In the genomic region with DNA sequence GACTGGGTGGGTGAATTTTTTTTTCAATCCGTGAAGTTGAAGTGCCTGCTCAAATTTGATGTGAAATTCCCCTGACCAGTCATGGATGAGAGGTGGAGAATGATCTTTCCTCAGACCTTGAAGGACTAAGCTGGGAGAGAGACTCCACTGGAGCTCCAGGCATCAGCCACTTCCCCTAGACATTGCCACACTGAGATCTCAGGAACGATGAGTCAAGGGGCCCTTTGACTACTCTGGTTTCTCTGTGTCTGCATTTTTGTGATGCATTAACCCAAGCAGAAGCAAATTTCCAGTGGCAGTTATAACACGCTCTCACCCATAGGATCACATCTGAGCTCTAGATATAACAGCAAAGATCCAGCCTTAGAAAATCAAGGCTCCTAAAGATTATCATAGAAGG, we compare ENCODE assay signal across 16 cellular contexts.
DNase-seq lines count a peak whose midpoint lies in the region; TF ChIP-seq lines count a peak whose summit lies in the region.
"Had no signal": no experiment of that assay in that cellular context is flagged by ENCODE, and none has a peak within 500 bp of the region (broad histone marks: within the 10 kb centered on the region; RNA-seq: fewer than 3 reads in every experiment).

No MANE protein-coding gene starts in this region.

- H3K4me1 ChIP-seq in GM23248 (ENCODE audit: insufficient read depth) (no peaks in the 10 kb centered on the region), mammary epithelial cell (ENCODE audit: insufficient read depth, low read length) (peaks cover 16% of the 10 kb centered on the region)

- H3K9ac ChIP-seq in GM23248 (no peak overlapping the region), mammary epithelial cell (ENCODE audit: insufficient read depth, low read length) (no peak overlapping the region)
- H3K9ac ChIP-seq: KMS-11 had no signal

- H3K9me2 ChIP-seq in GM23248 (ENCODE audit: insufficient read depth): no peaks in the 10 kb centered on the region

- no peaks in the 10 kb centered on the region for H4K20me1 ChIP-seq in GM23248 (ENCODE audit: insufficient read depth)
- no peaks in the 10 kb centered on the region for H4K20me1 ChIP-seq in mammary epithelial cell (ENCODE audit: insufficient read depth, low read length)

- DNase-seq in GM23248 (peak; percentile 53), NOMO-1 (lab: John Stamatoyannopoulos, UW; ENCODE audit: unreplicated experiment in 2 of 2) (peak; percentile 37 to 71), mammary epithelial cell (peak; percentile 70), renal cortical epithelial cell (ENCODE audit: low read depth) (peak; percentile 49), NCI-H1436 treated with DMSO at 0.1 percent for 48 hours (lab: John Stamatoyannopoulos, UW) (no peak), mucosa of gallbladder (ENCODE audit: low spot score) (no peak), MG63 (no peak)
- DNase-seq in activated naive CD4-positive, alpha-beta T cell (lab: John Stamatoyannopoulos, UW): no peak
- DNase-seq: DMS 273 treated with DMSO at 0.1 percent for 48 hours, NCI-H1417, NCI-H1930, NCI-H526 treated with DMSO at 0.1 percent for 48 hours had no signal

- H3F3A ChIP-seq in GM23248 (ENCODE audit: insufficient read depth): no peaks in the 10 kb centered on the region

- no peak overlapping the region for H3K27ac ChIP-seq in GM23248
- no peak overlapping the region for H3K27ac ChIP-seq in mammary epithelial cell (ENCODE audit: insufficient read depth, low read depth, low read length)
- H3K27ac ChIP-seq: C4-2B, KMS-11, RWPE1 had no signal

- CTCF ChIA-PET in mammary epithelial cell (lab: Charles Lee; ENCODE audit: low non-redundant PET): no interaction called here

- H2AFZ ChIP-seq in GM23248 (no peak overlapping the region), mammary epithelial cell (ENCODE audit: low read depth, low read length) (no peak overlapping the region)
- H2AFZ ChIP-seq: GM23338 had no signal

- no peak overlapping the region for H3K4me3 ChIP-seq in GM23248
- H3K4me3 ChIP-seq in mammary epithelial cell (replicated peaks in 1 of 3; ENCODE audit: insufficient read depth in 1 of 3, low read depth in 2 of 3, low read length in 3 of 3): no peak overlapping the region
- no peak overlapping the region for H3K4me3 ChIP-seq in MG63
- H3K4me3 ChIP-seq: GM23338 had no signal

- H3K36me3 ChIP-seq in GM23248 (ENCODE audit: low read depth): no peaks in the 10 kb centered on the region
- H3K36me3 ChIP-seq in mammary epithelial cell (ENCODE audit: insufficient read depth, low read length): no peaks in the 10 kb centered on the region
- H3K36me3 ChIP-seq in MG63: no peaks in the 10 kb centered on the region

- intact Hi-C loops in mammary epithelial cell (cut with micrococcal nuclease): no loop called here

- H3K4me2 ChIP-seq in GM23248 (ENCODE audit: unreplicated experiment): no peak overlapping the region
- H3K4me2 ChIP-seq in mammary epithelial cell (ENCODE audit: insufficient read depth, low read depth, low read length): no peak overlapping the region
- H3K4me2 ChIP-seq: GM23338, KMS-11 had no signal

- H3K79me2 ChIP-seq in GM23248 (ENCODE audit: insufficient read depth): no peaks in the 10 kb centered on the region
- no peaks in the 10 kb centered on the region for H3K79me2 ChIP-seq in mammary epithelial cell (ENCODE audit: insufficient read depth, low read length)

- H3K27me3 ChIP-seq in GM23248 (replicated peaks; ENCODE audit: insufficient read depth) (peaks cover 22% of the 10 kb centered on the region), mammary epithelial cell (ENCODE audit: insufficient read depth, low read length) (no peaks in the 10 kb centered on the region), MG63 (no peaks in the 10 kb centered on the region)

- 34 to 36% methylated on average over 3 of the region's 3 CpGs for WGBS in GM23248 (ENCODE audit: low coverage in 1 of 2, low lambda C conversion rate in 2 of 2, missing lambda C conversion rate in 2 of 2), 2 experiments
- 71% methylated on average over 3 of the region's 3 CpGs for WGBS in mammary epithelial cell (ENCODE audit: low coverage, missing lambda C conversion rate)

- dilution Hi-C loops in mammary epithelial cell (cut with HindIII; ENCODE audit: low sequenced_read_pairs): no loop called here

- H3K9me3 ChIP-seq in GM23248 (ENCODE audit: low read depth): no peaks in the 10 kb centered on the region
- H3K9me3 ChIP-seq in mammary epithelial cell (replicated peaks; ENCODE audit: insufficient read depth, low read length): no peaks in the 10 kb centered on the region
- no peaks in the 10 kb centered on the region for H3K9me3 ChIP-seq in MG63

- in situ Hi-C loops in GM23248 (cut with MboI): loop anchor here (25.0 kb wide), 1 partner anchor 1173 kb away; no protein-coding TSS in a partner anchor
- in situ Hi-C loops in mammary epithelial cell (cut with MboI; ENCODE audit: low sequenced_read_pairs in 2 of 2): loop anchor here (10.0 kb wide), 2 partner anchors 180 to 190 kb away; no protein-coding TSS in a partner anchor

- BruUV-seq in mammary epithelial cell (replicated peaks; lab: Mats Ljungman, UMichigan): no TSS peak

- no peak for TF ChIP-seq CTCF in mammary epithelial cell (conservative IDR thresholded peaks at IDR 0.05 in 1 of 2, IDR thresholded peaks at IDR 0.05 in 1 of 2; ENCODE audit: extremely low read depth in 1 of 2, insufficient read depth in 1 of 2, low read depth in 1 of 2, low read length in 2 of 2)

Comparison
In these comparisons a context has a peak if more than half of its experiments do, and no peak if none do; other contexts are left out.
1. DNase-seq: peak in GM23248 (single experiment), NOMO-1 (2 of 2), mammary epithelial cell (single experiment) and renal cortical epithelial cell (single experiment); none in NCI-H1436 treated with DMSO at 0.1 percent for 48 hours (single experiment), activated naive CD4-positive, alpha-beta T cell (0 of 4), mucosa of gallbladder (single experiment) and MG63 (single experiment).